In the genomic region with DNA sequence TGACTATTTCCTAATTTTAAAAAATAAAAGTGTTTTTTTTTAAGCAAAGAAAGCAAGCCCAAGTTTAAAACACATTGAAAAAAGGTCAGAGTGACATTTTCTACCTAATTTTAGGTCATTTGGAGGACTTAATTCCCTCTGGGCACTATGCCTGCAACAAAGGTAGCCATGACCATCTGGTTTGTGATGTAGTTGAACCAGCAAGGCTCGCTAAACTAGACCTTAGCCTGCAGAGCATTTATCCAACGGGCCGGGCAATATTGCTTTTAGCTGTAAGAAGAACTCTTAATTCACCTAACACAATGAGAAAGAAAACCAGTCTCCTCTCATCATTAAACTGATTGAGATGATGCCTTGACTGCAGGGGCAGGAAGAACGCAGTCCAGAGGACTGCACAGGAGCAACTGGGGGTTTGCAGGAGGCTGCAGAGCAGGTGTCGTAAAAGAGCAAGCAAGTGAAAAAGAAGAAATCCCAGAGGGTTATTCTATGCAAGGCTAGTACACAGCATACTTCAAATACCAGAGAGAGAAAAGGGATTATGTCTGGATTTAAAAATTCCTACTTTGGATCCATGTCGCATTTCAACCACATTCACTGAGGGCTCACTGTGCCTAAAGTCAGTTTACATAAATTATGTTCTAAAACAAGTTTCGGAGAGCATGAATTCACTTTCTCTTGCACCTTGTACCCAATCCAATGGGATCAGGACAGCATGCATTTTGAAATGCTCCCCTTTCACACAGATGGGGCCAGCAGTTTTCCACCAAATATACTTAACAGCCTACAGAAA, we compare ENCODE assay signal across 13 cellular contexts. TPM values are rescaled to one million over a fixed set of nuclear protein-coding genes. Genes with fewer than 3 reads are reported as not detected.
DNase-seq lines count a peak whose midpoint lies in the region; FAIRE-seq and TF ChIP-seq lines count a peak whose summit lies in the region.
"Had no signal": no experiment of that assay in that cellular context is flagged by ENCODE, and none has a peak within 500 bp of the region (broad histone marks: within the 10 kb centered on the region; RNA-seq: fewer than 3 reads in every experiment).

No MANE protein-coding gene starts in this region.

- H3K4me3 Mint-ChIP-seq in nephron (peak overlapping the region; percentile 7 to 33 (median 22)), CD14-positive monocyte (no peak overlapping the region)
- no peak overlapping the region for H3K4me3 Mint-ChIP-seq in CD4-positive, alpha-beta memory T cell

- H3K27me3 Mint-ChIP-seq in nephron (ENCODE audit: low read depth) = no peaks in the 10 kb centered on the region
- no peaks in the 10 kb centered on the region for H3K27me3 Mint-ChIP-seq in CD4-positive, alpha-beta memory T cell
- H3K27me3 Mint-ChIP-seq in CD14-positive monocyte (ENCODE audit: low read depth in 3 of 3) = peaks cover 0 to 2% (median 0%) of the 10 kb centered on the region in 3 donors

- no peak overlapping the region for H4K5ac ChIP-seq in H1 (ENCODE audit: insufficient read length, low read depth, low read length)

- no peak overlapping the region for H2BK5ac ChIP-seq in H1 (ENCODE audit: low read depth, low read length)

- H2BK15ac ChIP-seq in H1 (ENCODE audit: low read length) = 0 out of 2 replicates have a peak overlapping the region, but pooled peaks have one; percentile 18

- H3K14ac ChIP-seq in H1 (ENCODE audit: insufficient read length) = no peak overlapping the region

- FAIRE-seq in H1 (lab: Jason Lieb, UNC) = no peak

- H3K4me1 Mint-ChIP-seq in nephron (peaks cover 62% of the 10 kb centered on the region), CD14-positive monocyte (peaks cover 22% of the 10 kb centered on the region)
- H3K4me1 Mint-ChIP-seq in CD4-positive, alpha-beta memory T cell = peaks cover 14 to 30% (median 20%) of the 10 kb centered on the region in 4 donors

- H4K8ac ChIP-seq in H1 (ENCODE audit: extremely low read depth, insufficient read depth, low read length) = no peak overlapping the region

- H3K27ac ChIP-seq in H1 (ENCODE audit: low read depth, low read length) (0 out of 2 replicates have a peak overlapping the region, but pooled peaks have one; percentile 9), ovary (peak overlapping the region in 1 of 2 donors; percentile 35)
- no peak overlapping the region for H3K27ac ChIP-seq in CD4-positive, alpha-beta memory T cell (ENCODE audit: low read depth, low read length)
- H3K27ac ChIP-seq: WERI-Rb-1 had no signal

- TF ChIP-seq RAD21 in H1 (IDR thresholded peaks at IDR 0.05 in 1 of 2, conservative IDR thresholded peaks at IDR 0.05 in 1 of 2; ENCODE audit: low read depth in 2 of 2, low read length in 2 of 2) = no peak

- POLR2A ChIA-PET in H1 (lab: Charles Lee; ENCODE audit: partially characterized antibody) = interaction anchor here (5.2 kb wide), 1 partner anchor 13 kb away, joined by 35 read pairs; a partner anchor contains a TSS
- POLR2A ChIA-PET in CD4-positive, alpha-beta memory T cell (lab: Charles Lee; ENCODE audit: partially characterized antibody) = no interaction called here

- WGBS in H1 (ENCODE audit: extremely low coverage in 1 of 2, insufficient coverage in 1 of 2, insufficient read length in 1 of 2, insufficient replicate concordance in 2 of 2, low coverage in 1 of 2, low lambda C conversion rate in 2 of 2, missing lambda C conversion rate in 1 of 2), 2 experiments = 81% methylated on average over 7 of the region's 7 CpGs; no CpG with 5 or more reads in 1 of the 2 experiments
- 21 to 27% (median 21%) methylated on average over 7 of the region's 7 CpGs for WGBS in ovary, 3 donors

- no peak for TF ChIP-seq POLR2A in H1 (IDR thresholded peaks at IDR 0.05; ENCODE audit: control extremely low read depth in 1 of 2, low read depth in 2 of 2, low read length in 2 of 2)
- no peak for TF ChIP-seq POLR2A in ovary (IDR thresholded peaks at IDR 0.05)

- no peak for TF ChIP-seq CTCF in AG10803 (conservative IDR thresholded peaks at IDR 0.05; ENCODE audit: low read length)
- no peak for TF ChIP-seq CTCF in H1 (IDR thresholded peaks at IDR 0.05; ENCODE audit: control extremely low read depth in 1 of 3, insufficient read depth in 1 of 3, low read depth in 1 of 3, low read length in 3 of 3)
- TF ChIP-seq CTCF in nephron (IDR thresholded peaks at IDR 0.05; ENCODE audit: unreplicated experiment in 3 of 3) = no peak
- no peak for TF ChIP-seq CTCF in ovary (IDR thresholded peaks at IDR 0.05)
- TF ChIP-seq CTCF in CD14-positive monocyte (IDR thresholded peaks at IDR 0.05) = no peak

- no peaks in the 10 kb centered on the region; the same call in 1 of the 2 replicates for H3K79me1 ChIP-seq in H1 (ENCODE audit: low read depth, low read length)

- H3K27me3 ChIP-seq in H1 (replicated peaks in 1 of 4; ENCODE audit: control insufficient read depth in 3 of 4, extremely low read depth in 1 of 4, insufficient read depth in 3 of 4, low read length in 3 of 4) (no peaks in the 10 kb centered on the region), ovary (no peaks in the 10 kb centered on the region)
- H3K27me3 ChIP-seq in CD4-positive, alpha-beta memory T cell (ENCODE audit: insufficient read depth, low read length) = no peaks in the 10 kb centered on the region
- H3K27me3 ChIP-seq: dorsolateral prefrontal cortex, Peyer's patch had no signal

- H3K27ac Mint-ChIP-seq in nephron = peak overlapping the region; percentile 82 to 87 (median 87)
- peak overlapping the region in 2 of 7 donors; percentile 8 to 49 for H3K27ac Mint-ChIP-seq in CD4-positive, alpha-beta memory T cell
- no peak overlapping the region for H3K27ac Mint-ChIP-seq in CD14-positive monocyte

- no peak overlapping the region for H3K4ac ChIP-seq in H1 (replicated peaks; ENCODE audit: insufficient read length, low read depth, low read length)

- no peak overlapping the region for H2BK20ac ChIP-seq in H1 (ENCODE audit: low read length)

- H3K36me3 ChIP-seq in H1 (ENCODE audit: control insufficient read depth in 2 of 4, insufficient read depth in 4 of 4, low read length in 3 of 4) (peaks cover 0 to 11% (median 2%) of the 10 kb centered on the region in 4 experiments; a peak in 4 of 8 replicates), ovary (no peaks in the 10 kb centered on the region)
- H3K36me3 ChIP-seq in CD4-positive, alpha-beta memory T cell (ENCODE audit: insufficient read depth, low read length) = peaks cover 9% of the 10 kb centered on the region
- H3K36me3 ChIP-seq: Peyer's patch, WERI-Rb-1 had no signal

- H3K9ac ChIP-seq in H1 (replicated peaks in 1 of 4; ENCODE audit: extremely low read depth in 1 of 4, low read depth in 3 of 4, low read length in 3 of 4) = no peak overlapping the region; a peak in 1 of 7 replicates

- H3K18ac ChIP-seq in H1 (ENCODE audit: extremely low read depth, low read length) = no peak overlapping the region

- H3K4me2 ChIP-seq in H1 (ENCODE audit: insufficient read depth in 1 of 2, low read depth in 2 of 2, low read length in 2 of 2) = no peak overlapping the region

- no peaks in the 10 kb centered on the region for H3K79me2 ChIP-seq in H1 (ENCODE audit: control insufficient read depth in 1 of 2, insufficient read depth in 2 of 2, low read length in 2 of 2)

- no peak for TF ChIP-seq EP300 in H1 (IDR thresholded peaks at IDR 0.05; ENCODE audit: borderline replicate concordance in 1 of 2, low read depth in 2 of 2, low read length in 2 of 2)
- TF ChIP-seq EP300 in ovary (IDR thresholded peaks at IDR 0.05) = no peak

- intact Hi-C loops in CD4-positive, alpha-beta memory T cell (cut with micrococcal nuclease) = no loop called here
- intact Hi-C loops in ovary (cut with DNase I) (no loop called here), CD14-positive monocyte (cut with micrococcal nuclease) (no loop called here)

- H3K4me3 ChIP-seq in AG10803 (ENCODE audit: low read length) = no peak overlapping the region
- no peak overlapping the region for H3K4me3 ChIP-seq in H1 (ENCODE audit: extremely low read depth in 1 of 4, insufficient read depth in 2 of 4, low read depth in 3 of 4, low read length in 4 of 4)
- no peak overlapping the region for H3K4me3 ChIP-seq in CD4-positive, alpha-beta memory T cell (ENCODE audit: low read length in 2 of 2)
- H3K4me3 ChIP-seq in ovary = no peak overlapping the region
- H3K4me3 ChIP-seq: dorsolateral prefrontal cortex, Peyer's patch had no signal

- no peak overlapping the region for H3K56ac ChIP-seq in H1 (replicated peaks; ENCODE audit: insufficient read length, low read depth, low read length)

- H3K23me2 ChIP-seq in H1 (ENCODE audit: low read depth, low read length) = no peaks in the 10 kb centered on the region

- no peak overlapping the region for H2AK5ac ChIP-seq in H1 (ENCODE audit: low read depth, low read length)

- H4K91ac ChIP-seq in H1 (replicated peaks; ENCODE audit: insufficient read length, low read length) = no peak overlapping the region

- H2BK12ac ChIP-seq in H1 (ENCODE audit: low read depth, low read length) = no peak overlapping the region

- peaks cover 7% of the 10 kb centered on the region for H3K36me3 Mint-ChIP-seq in nephron (ENCODE audit: low read depth)
- H3K36me3 Mint-ChIP-seq in CD4-positive, alpha-beta memory T cell = peaks cover 29 to 49% of the 10 kb centered on the region in 2 donors
- H3K36me3 Mint-ChIP-seq in CD14-positive monocyte = peaks cover 23 to 46% of the 10 kb centered on the region in 2 donors

- H4K20me1 ChIP-seq in H1 (replicated peaks in 1 of 2; ENCODE audit: control insufficient read depth in 1 of 2, insufficient read depth in 2 of 2, low read length in 2 of 2) = no peaks in the 10 kb centered on the region

- CTCF ChIA-PET in H1 (lab: Charles Lee; ENCODE audit: partially characterized antibody) = no interaction called here
- CTCF ChIA-PET in CD4-positive, alpha-beta memory T cell (lab: Charles Lee; ENCODE audit: partially characterized antibody) = no interaction called here

- DNase-seq in AG10803 (ENCODE audit: low read depth) = peak; percentile 54
- DNase-seq in NCI-H2171 treated with DMSO at 0.1 percent for 48 hours (lab: John Stamatoyannopoulos, UW) = peak; percentile 86
- no peak for DNase-seq in H1 (ENCODE audit: low read depth in 1 of 2, low spot score in 2 of 2)
- no peak for DNase-seq in CD4-positive, alpha-beta memory T cell
- no peak for DNase-seq in ovary
- DNase-seq in NCI-H146 treated with DMSO at 0.1 percent for 48 hours (lab: John Stamatoyannopoulos, UW; ENCODE audit: unreplicated experiment) = no peak
- no peak for DNase-seq in CD14-positive monocyte (ENCODE audit: low spot score)
- DNase-seq: NCI-H1436 treated with DMSO at 0.1 percent for 48 hours, occipital lobe, Peyer's patch, WERI-Rb-1 had no signal

- H2BK120ac ChIP-seq in H1 (replicated peaks; ENCODE audit: low read depth, low read length) = no peak overlapping the region

- H3K9me3 ChIP-seq in H1 (ENCODE audit: insufficient read depth in 2 of 2, low read depth in 1 of 2, low read length in 1 of 2) (no peaks in the 10 kb centered on the region), ovary (no peaks in the 10 kb centered on the region)
- no peaks in the 10 kb centered on the region for H3K9me3 ChIP-seq in CD4-positive, alpha-beta memory T cell (ENCODE audit: control insufficient read depth in 1 of 2, low read length in 2 of 2)
- H3K9me3 ChIP-seq: Peyer's patch had no signal

- H2AFZ ChIP-seq in H1 (ENCODE audit: low read length) = no peak overlapping the region

- H3K23ac ChIP-seq in H1 (ENCODE audit: insufficient read length) = no peak overlapping the region

- no peaks in the 10 kb centered on the region for H3K9me3 Mint-ChIP-seq in nephron
- H3K9me3 Mint-ChIP-seq in CD4-positive, alpha-beta memory T cell = no peaks in the 10 kb centered on the region
- H3K9me3 Mint-ChIP-seq in CD14-positive monocyte = peaks cover 0 to 2% (median 0%) of the 10 kb centered on the region in 7 donors

- peaks cover 0 to 8% (median 2%) of the 10 kb centered on the region in 4 experiments; a peak in 2 of 7 replicates for H3K4me1 ChIP-seq in H1 (replicated peaks in 1 of 4; ENCODE audit: control insufficient read depth in 3 of 4, insufficient read depth in 4 of 4, low read length in 3 of 4)
- H3K4me1 ChIP-seq in CD4-positive, alpha-beta memory T cell (ENCODE audit: insufficient read depth, low read length) = peaks cover 7% of the 10 kb centered on the region
- H3K4me1 ChIP-seq in ovary (ENCODE audit: insufficient read depth) = peaks cover 23% of the 10 kb centered on the region

RNA-seq across cellular contexts. Expression of a gene that starts 12.8 kb away (rescaled TPM):
- total RNA-seq in H1 (2021; fragmentation: NEBNext Ultra II Directional; extraction: Animal tissue kit (Norgen Biotek cat#: 25700)) = 20.5 and 20.6 TPM in 2 replicates
- 17.4 and 19.7 TPM in 2 replicates for polyA plus RNA-seq in H1 (2011; rRNA removed)
- 18.2 TPM for polyA plus RNA-seq in H1 (2011; cell fraction: cytosol; rRNA removed)
- polyA plus RNA-seq in H1 (2011; cell fraction: nucleus; rRNA removed) = 24.6 TPM
- polyA plus RNA-seq in H1 (2012, experiment 1 of 2) = 17.5 to 19.6 TPM (median 19.0 TPM) in 4 replicates
- polyA plus RNA-seq in H1 (2012, experiment 2 of 2) = 20.9 TPM
- 19.5 TPM for polyA plus RNA-seq in H1 (2013, experiment 1 of 2)
- polyA plus RNA-seq in H1 (2013, experiment 2 of 2) = 17.8 TPM
- 26.8 and 29.8 TPM in 2 replicates for polyA minus RNA-seq in H1 (2011; rRNA and poly(A)+ RNA removed)
- 12.5 TPM for polyA minus RNA-seq in H1 (2011; cell fraction: cytosol; rRNA and poly(A)+ RNA removed)
- 14.3 TPM for polyA minus RNA-seq in H1 (2011; cell fraction: nucleus; rRNA and poly(A)+ RNA removed)
- total RNA-seq in CD4-positive, alpha-beta memory T cell = 10 to 100 TPM; 18.2 to 19.7 TPM
- 10 to 100 TPM; 15.6 to 17.8 TPM for polyA plus RNA-seq in CD4-positive, alpha-beta memory T cell
- total RNA-seq in ovary = 10 to 100 TPM; 14.9 to 43.0 (median 23.8) TPM
- 10 to 100 TPM; 19.2 to 26.0 TPM for polyA plus RNA-seq in ovary
- 1 to 10 TPM; 1.9 to 3.6 TPM for polyA plus RNA-seq in CD14-positive monocyte

Comparison
In these comparisons a context has a peak if more than half of its experiments do, and no peak if none do; other contexts are left out.
1. DNase-seq: peak in AG10803 (single experiment) and NCI-H2171 treated with DMSO at 0.1 percent for 48 hours (single experiment); none in H1 (0 of 2), CD4-positive, alpha-beta memory T cell (0 of 5), ovary (0 of 5), NCI-H146 treated with DMSO at 0.1 percent for 48 hours (single experiment) and CD14-positive monocyte (single experiment).
2. H3K27ac Mint-ChIP-seq: peak in nephron (3 of 3); none in CD14-positive monocyte (0 of 7).
3. H3K4me3 Mint-ChIP-seq: peak in nephron (3 of 3); none in CD4-positive, alpha-beta memory T cell (0 of 8) and CD14-positive monocyte (0 of 2).